ENCODE assay signal across 12 cellular contexts in genomic region chr1:28577738-28578536, GRCh38. TPM values are rescaled to one million over a fixed set of nuclear protein-coding genes. Genes with fewer than 3 reads are reported as not detected.
A peak's percentile ranks its signal among the peaks of the same experiment; 100 is the strongest.
DNase-seq lines count a peak whose midpoint lies in the region; ATAC-seq and TF ChIP-seq lines count a peak whose summit lies in the region.
"Had no signal": no experiment of that assay in that cellular context is flagged by ENCODE, and none has a peak within 500 bp of the region (broad histone marks: within the 10 kb centered on the region; RNA-seq: fewer than 3 reads in every experiment).

No MANE protein-coding gene starts in this region.

- no peak for DNase-seq in CD8-positive, alpha-beta T cell
- DNase-seq in activated B cell treated with CpG ODN at 0.5 μM for 24 hours (no peak), memory B cell (ENCODE audit: low spot score in 2 of 2) (no peak), left lobe of liver (ENCODE audit: low spot score) (no peak), omental fat pad (ENCODE audit: low spot score) (no peak)
- DNase-seq: NCI-H187, spleen, T-helper 9 cell had no signal

- H3K27me3 ChIP-seq in CD8-positive, alpha-beta T cell (ENCODE audit: insufficient read depth, low read length) = no peaks in the 10 kb centered on the region
- H3K27me3 ChIP-seq: spleen, suprapubic skin had no signal

- no peak for ATAC-seq in CD8-positive, alpha-beta T cell
- ATAC-seq in activated B cell treated with CpG ODN at 0.5 μM for 24 hours (ENCODE audit: low read depth) (no peak), memory B cell (ENCODE audit: low read depth) (no peak), GM21528 (IDR thresholded peaks at IDR 0.05; ENCODE audit: low FRiP score, unreplicated experiment) (no peak), left lobe of liver (no peak), HG03460 (IDR thresholded peaks at IDR 0.05; ENCODE audit: unreplicated experiment) (no peak), omental fat pad (ENCODE audit: low FRiP score) (no peak)

- TF ChIP-seq CTCF in CD8-positive, alpha-beta T cell (IDR thresholded peaks at IDR 0.05) = no peak
- TF ChIP-seq CTCF in HEK293 (tag by site-specific recombination; IDR thresholded peaks at IDR 0.05) (no peak), activated B cell treated with CpG ODN at 0.5 μM for 24 hours (IDR thresholded peaks at IDR 0.05) (no peak), omental fat pad (IDR thresholded peaks at IDR 0.05) (no peak)

- peaks cover 35% of the 10 kb centered on the region for H3K4me1 Mint-ChIP-seq in CD8-positive, alpha-beta T cell (ENCODE audit: low read depth)
- H3K4me1 Mint-ChIP-seq in activated B cell treated with CpG ODN at 0.5 μM for 24 hours (peaks cover 39% of the 10 kb centered on the region), memory B cell (peaks cover 27% of the 10 kb centered on the region)

- CTCF ChIA-PET in CD8-positive, alpha-beta T cell (lab: Charles Lee) = interaction anchor here (0.9 to 1.6 kb wide), 3 partner anchors 158 to 299 kb away, joined by 3 to 4 read pairs (median 4); partner anchors contain the start of gene YTHDF2
- CTCF ChIA-PET in HEK293 (lab: Yijun Ruan, JAX) (interaction anchor here (0.6 kb wide), 1 partner anchor 109 kb away, joined by 3 read pairs; no protein-coding TSS in a partner anchor), activated B cell treated with CpG ODN at 0.5 μM for 24 hours (lab: Charles Lee) (no interaction called here)

- no peak overlapping the region for H3K4me3 ChIP-seq in CD8-positive, alpha-beta T cell (ENCODE audit: low read depth, low read length)
- H3K4me3 ChIP-seq in HEK293 (ENCODE audit: low read depth, low read length) = no peak overlapping the region
- H3K4me3 ChIP-seq: suprapubic skin had no signal

- no peak overlapping the region for H3K27ac ChIP-seq in CD8-positive, alpha-beta T cell (ENCODE audit: low read depth, low read length)
- no peak overlapping the region for H3K27ac ChIP-seq in HEK293 (ENCODE audit: extremely low read depth, low read depth, low read length)
- H3K27ac ChIP-seq: suprapubic skin had no signal

- no peak overlapping the region for H3K4me3 Mint-ChIP-seq in CD8-positive, alpha-beta T cell
- no peak overlapping the region for H3K4me3 Mint-ChIP-seq in activated B cell treated with CpG ODN at 0.5 μM for 24 hours
- no peak overlapping the region for H3K4me3 Mint-ChIP-seq in memory B cell

- peak overlapping the region; percentile 74 for H3K27ac Mint-ChIP-seq in CD8-positive, alpha-beta T cell
- H3K27ac Mint-ChIP-seq in activated B cell treated with CpG ODN at 0.5 μM for 24 hours (peak overlapping the region; percentile 18), memory B cell (peak overlapping the region; percentile 78)

- peaks cover 25% of the 10 kb centered on the region for H3K36me3 ChIP-seq in CD8-positive, alpha-beta T cell (ENCODE audit: insufficient read depth, low read length)
- H3K36me3 ChIP-seq in HEK293 (ENCODE audit: control insufficient read depth in 2 of 2, insufficient read depth in 1 of 2, low read length in 2 of 2) = peaks cover 30 to 61% of the 10 kb centered on the region in 2 experiments

- no peaks in the 10 kb centered on the region for H3K27me3 Mint-ChIP-seq in CD8-positive, alpha-beta T cell (ENCODE audit: low read depth)
- H3K27me3 Mint-ChIP-seq in activated B cell treated with CpG ODN at 0.5 μM for 24 hours (no peaks in the 10 kb centered on the region), memory B cell (no peaks in the 10 kb centered on the region)

- POLR2A ChIA-PET in CD8-positive, alpha-beta T cell (lab: Charles Lee) = interaction anchor here (0.5 to 4.5 kb wide), 3 partner anchors 8 to 171 kb away, joined by 3 to 41 read pairs (median 5); no protein-coding TSS in a partner anchor
- POLR2A ChIA-PET in HEK293 (lab: Yijun Ruan, JAX) = interaction anchor here (0.8 to 2.6 kb wide), 4 partner anchors 13 to 65 kb away, joined by 3 to 11 read pairs (median 4); partner anchors contain the start of genes TAF12 and TRNAU1AP
- POLR2A ChIA-PET in activated B cell treated with CpG ODN at 0.5 μM for 24 hours (lab: Charles Lee) = interaction anchor here (0.6 to 9.4 kb wide), 8 partner anchors 23 to 332 kb away, joined by 3 to 221 read pairs (median 7); partner anchors contain the start of genes MED18, RCC1, TAF12 and TRNAU1AP

- intact Hi-C loops in CD8-positive, alpha-beta T cell (cut with DNase I, micrococcal nuclease) = no loop called here
- intact Hi-C loops in activated B cell treated with CpG ODN at 0.5 μM for 24 hours (cut with micrococcal nuclease) = no loop called here

- peaks cover 22% of the 10 kb centered on the region for H3K4me1 ChIP-seq in CD8-positive, alpha-beta T cell (ENCODE audit: insufficient read depth, low read length)
- H3K4me1 ChIP-seq in HEK293 (ENCODE audit: control insufficient read depth, insufficient read depth, low read length) = no peaks in the 10 kb centered on the region; the same call in 1 of the 2 replicates

- H3K9me3 Mint-ChIP-seq in CD8-positive, alpha-beta T cell = no peaks in the 10 kb centered on the region
- no peaks in the 10 kb centered on the region for H3K9me3 Mint-ChIP-seq in activated B cell treated with CpG ODN at 0.5 μM for 24 hours
- no peaks in the 10 kb centered on the region for H3K9me3 Mint-ChIP-seq in memory B cell

- no peaks in the 10 kb centered on the region for H3K9me3 ChIP-seq in CD8-positive, alpha-beta T cell (ENCODE audit: low read length)
- H3K9me3 ChIP-seq in HEK293 (ENCODE audit: control insufficient read depth, insufficient read depth, low read depth, low read length) = no peaks in the 10 kb centered on the region
- H3K9me3 ChIP-seq: spleen, suprapubic skin had no signal

- H3K36me3 Mint-ChIP-seq in CD8-positive, alpha-beta T cell = peaks cover 59% of the 10 kb centered on the region
- peaks cover 67% of the 10 kb centered on the region for H3K36me3 Mint-ChIP-seq in activated B cell treated with CpG ODN at 0.5 μM for 24 hours (ENCODE audit: low read depth)
- peaks cover 20% of the 10 kb centered on the region for H3K36me3 Mint-ChIP-seq in memory B cell

TF ChIP-seq in HEK293, 187 proteins besides CTCF, POLR2A, EP300 and RAD21 (continues in another document):
- TF ChIP-seq ZNF585B (tag by site-specific recombination; IDR thresholded peaks at IDR 0.05) (no peak), ZNF2 (tag by site-specific recombination; IDR thresholded peaks at IDR 0.05) (0 out of 2 replicates have a peak, but pooled peaks have one; percentile 19), GLIS2 (tag by site-specific recombination; IDR thresholded peaks at IDR 0.05) (no peak), IKZF3 (tag by site-specific recombination; IDR thresholded peaks at IDR 0.05) (peak; percentile 37; the same call in 1 of the 2 replicates), ZNF621 (tag by site-specific recombination; IDR thresholded peaks at IDR 0.05) (no peak), OSR2 (tag by site-specific recombination; IDR thresholded peaks at IDR 0.05) (no peak), TRIM28 (IDR thresholded peaks at IDR 0.05; ENCODE audit: borderline replicate concordance, low read length) (no peak), KLF10 (tag by site-specific recombination; IDR thresholded peaks at IDR 0.05) (no peak), ZBTB7A (tag by site-specific recombination; IDR thresholded peaks at IDR 0.05; ENCODE audit: low read depth) (no peak), ZBTB49 (tag by site-specific recombination; IDR thresholded peaks at IDR 0.05; ENCODE audit: low read depth) (no peak), SCRT1 (tag by site-specific recombination; IDR thresholded peaks at IDR 0.05; ENCODE audit: borderline replicate concordance) (no peak), ZNF169 (tag by site-specific recombination; IDR thresholded peaks at IDR 0.05) (no peak), KLF8 (tag by site-specific recombination; IDR thresholded peaks at IDR 0.05) (0 out of 2 replicates have a peak, but pooled peaks have one; percentile 23), ZNF266 (tag by site-specific recombination; IDR thresholded peaks at IDR 0.05; ENCODE audit: low read depth) (no peak), BCL6B (tag by site-specific recombination; IDR thresholded peaks at IDR 0.05) (no peak), ZNF10 (tag by site-specific recombination; IDR thresholded peaks at IDR 0.05) (peak; percentile 14; the same call in 1 of the 2 replicates), ZNF600 (tag by site-specific recombination; IDR thresholded peaks at IDR 0.05) (peak; percentile 40), ZNF560 (tag by site-specific recombination; IDR thresholded peaks at IDR 0.05; ENCODE audit: borderline replicate concordance) (no peak)

RNA-seq across cellular contexts. Expression of gene RAB42, which starts 14.1 kb away (rescaled TPM):
- not detected for total RNA-seq in CD8-positive, alpha-beta T cell
- total RNA-seq in activated B cell treated with CpG ODN at 0.5 μM for 24 hours (0.20 and 0.29 TPM in 2 replicates), left lobe of liver (0.75 TPM), omental fat pad (10 to 100 TPM in 1 of 4 donors, 1 to 10 TPM in 3; 3.4 to 10.6 (median 8.4) TPM)

RNA-seq across cellular contexts. Expression of gene TRNAU1AP, which starts 25.1 kb away (rescaled TPM):
- total RNA-seq in CD8-positive, alpha-beta T cell = 10 to 100 TPM; 20.5 to 25.7 TPM
- 36.9 and 42.0 TPM in 2 replicates for total RNA-seq in activated B cell treated with CpG ODN at 0.5 μM for 24 hours
- total RNA-seq in left lobe of liver = 8.3 TPM
- 10 to 100 TPM; 14.8 to 26.8 (median 21.9) TPM for total RNA-seq in omental fat pad

Comparison
In these comparisons a context has a peak if more than half of its experiments do, and no peak if none do; other contexts are left out.
1. H3K27ac Mint-ChIP-seq: peak in every context shown above with its lines; median percentile 78 in memory B cell; 74 in CD8-positive, alpha-beta T cell; 18 in activated B cell treated with CpG ODN at 0.5 μM for 24 hours.